In the genomic region with DNA sequence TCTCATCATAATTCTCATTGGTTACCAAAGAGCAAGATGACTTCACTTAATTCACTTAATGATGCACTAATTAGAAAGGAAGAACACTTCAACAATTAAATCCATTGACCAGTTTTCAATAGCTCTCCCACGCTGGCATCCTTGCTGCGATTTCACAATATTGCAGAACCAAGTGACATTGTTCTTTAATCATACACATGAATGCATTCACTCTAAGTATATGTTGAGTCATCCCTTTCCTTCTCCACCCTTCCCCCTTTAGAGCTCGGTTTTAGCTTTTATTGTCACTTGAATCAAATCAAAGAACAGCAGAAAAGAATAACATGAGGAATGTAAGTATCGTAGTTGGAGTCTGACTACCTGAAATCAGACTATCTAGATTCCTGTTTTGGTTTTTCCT, we compare ENCODE assay signal across 16 cellular contexts.
DNase-seq lines count a peak whose midpoint lies in the region; ATAC-seq and TF ChIP-seq lines count a peak whose summit lies in the region.
"Had no signal": no experiment of that assay in that cellular context is flagged by ENCODE, and none has a peak within 500 bp of the region (broad histone marks: within the 10 kb centered on the region; RNA-seq: fewer than 3 reads in every experiment).

No MANE protein-coding gene starts in this region.

- H3K4ac ChIP-seq in IMR-90 (ENCODE audit: low read depth, low read length): no peak overlapping the region

- H3K36me3 ChIP-seq in IMR-90 (ENCODE audit: control insufficient read depth, insufficient read depth, low read length) (no peaks in the 10 kb centered on the region), MM.1S (replicated peaks; ENCODE audit: insufficient read depth, low read length) (no peaks in the 10 kb centered on the region)
- H3K36me3 ChIP-seq: adrenal gland had no signal

- dilution Hi-C loops in IMR-90 (cut with HindIII; ENCODE audit: low sequenced_read_pairs, unreplicated experiment): no loop called here

- H4K8ac ChIP-seq in IMR-90 (ENCODE audit: low read depth in 2 of 2, low read length in 2 of 2): no peak overlapping the region

- H3K79me1 ChIP-seq in IMR-90 (ENCODE audit: low read depth in 1 of 2, low read length in 2 of 2): no peaks in the 10 kb centered on the region

- ATAC-seq in IMR-90 (ENCODE audit: low read depth) (no peak), GM21723 (IDR thresholded peaks at IDR 0.05; ENCODE audit: unreplicated experiment) (no peak), GM21367 (IDR thresholded peaks at IDR 0.05; ENCODE audit: unreplicated experiment) (no peak)
- ATAC-seq: K562 had no signal

- H3K27me3 ChIP-seq in IMR-90 (ENCODE audit: control insufficient read depth, insufficient read depth, low read length): no peaks in the 10 kb centered on the region
- no peaks in the 10 kb centered on the region for H3K27me3 ChIP-seq in MM.1S (replicated peaks; ENCODE audit: insufficient read depth, low read length)
- H3K27me3 ChIP-seq: adrenal gland had no signal

- no peaks in the 10 kb centered on the region for H3F3A ChIP-seq in MM.1S (ENCODE audit: insufficient read depth, low read length)

- H3K4me2 ChIP-seq in IMR-90 (ENCODE audit: low read depth, low read length) (no peak overlapping the region), MM.1S (ENCODE audit: low read depth, low read length) (no peak overlapping the region)

- no peaks in the 10 kb centered on the region for H3K9me2 ChIP-seq in MM.1S (replicated peaks; ENCODE audit: insufficient read depth, low read length)

- TF ChIP-seq CTCF in IMR-90 (conservative IDR thresholded peaks at IDR 0.05; ENCODE audit: low read depth, low read length) (no peak), MM.1S (IDR thresholded peaks at IDR 0.05; ENCODE audit: low read length) (no peak)

- H3K9me3 ChIP-seq in IMR-90 (ENCODE audit: control insufficient read depth, insufficient read depth, low read length) (no peaks in the 10 kb centered on the region), MM.1S (replicated peaks; ENCODE audit: insufficient read depth, low read length) (no peaks in the 10 kb centered on the region; the same call in 1 of the 2 replicates)
- H3K9me3 ChIP-seq: adrenal gland had no signal

- H3K23ac ChIP-seq in IMR-90 (ENCODE audit: low read depth, low read length): no peak overlapping the region

- H3K79me2 ChIP-seq in MM.1S (ENCODE audit: low read length): no peaks in the 10 kb centered on the region

- no peak for TF ChIP-seq POLR2A in IMR-90 (IDR thresholded peaks at IDR 0.05; ENCODE audit: low read depth, low read length)

- BruUV-seq in IMR-90 (replicated peaks; lab: Mats Ljungman, UMichigan): no TSS peak

- H4K20me1 ChIP-seq in IMR-90 (ENCODE audit: insufficient read depth, low read length) (no peaks in the 10 kb centered on the region), MM.1S (ENCODE audit: insufficient read depth, low read length) (no peaks in the 10 kb centered on the region)

- no peak overlapping the region for H3K14ac ChIP-seq in IMR-90 (replicated peaks; ENCODE audit: low read depth, low read length)

- H2BK15ac ChIP-seq in IMR-90 (ENCODE audit: low read depth, low read length): no peak overlapping the region

- in situ Hi-C loops in Caki2 (cut with HindIII; ENCODE audit: low pct_unique_long_range_greater_than_20kb, low sequenced_read_pairs): no loop called here
- in situ Hi-C loops in IMR-90 (cut with MboI; ENCODE audit: low sequenced_read_pairs): no loop called here
- in situ Hi-C loops in SK-MEL-5 (cut with HindIII; ENCODE audit: low pct_unique_long_range_greater_than_20kb, low sequenced_read_pairs): no loop called here

- DNase-seq in Caki2 (ENCODE audit: low read depth) (peak; percentile 65), IMR-90 (no peak), SK-MEL-5 (ENCODE audit: low read depth, low spot score) (peak; percentile 62), kidney glomerular epithelial cell (lab: John Stamatoyannopoulos, UW) (peak; percentile 20), MM.1S (no peak)
- DNase-seq in stimulated activated CD4-positive, alpha-beta T cell treated with anti-CD3 and anti-CD28 coated beads, Interleukin-4, amount 100 ng/mL, for 24 hours: no peak
- DNase-seq: activated CD8-positive, alpha-beta memory T cell treated with anti-CD3 and anti-CD28 coated beads, Interleukin-2, amount 50 U/mL, for 4 hours; adrenal gland; CD4-positive, CD25-positive, alpha-beta regulatory T cell; naive B cell; NCI-H510A treated with DMSO at 0.1 percent for 48 hours; SHP77 had no signal

- no peak overlapping the region for H3K18ac ChIP-seq in IMR-90 (ENCODE audit: low read depth, low read length)

- H4K91ac ChIP-seq in IMR-90 (ENCODE audit: insufficient read depth, low read depth, low read length): no peak overlapping the region

- intact Hi-C loops in IMR-90 (cut with micrococcal nuclease): no loop called here

- 80% methylated on average over 2 of the region's 4 CpGs; no CpG with 5 or more reads in 1 of the 2 experiments for WGBS in IMR-90 (ENCODE audit: extremely low coverage in 2 of 2, insufficient read length in 1 of 2), 2 experiments

- H2AFZ ChIP-seq in IMR-90 (replicated peaks; ENCODE audit: low read length, poor library complexity) (no peak overlapping the region), MM.1S (ENCODE audit: low read length) (no peak overlapping the region)

- no peak overlapping the region for H2BK20ac ChIP-seq in IMR-90 (ENCODE audit: low read depth, low read length)

- no peak overlapping the region for H3K27ac ChIP-seq in IMR-90 (ENCODE audit: insufficient read depth, low read length)
- no peak overlapping the region for H3K27ac ChIP-seq in MM.1S (ENCODE audit: low read length)
- H3K27ac ChIP-seq: adrenal gland, VCaP had no signal

- no peak overlapping the region for H3K4me3 ChIP-seq in IMR-90 (ENCODE audit: insufficient read depth, low read depth, low read length)
- H3K4me3 ChIP-seq in MM.1S (ENCODE audit: low read length): no peak overlapping the region
- H3K4me3 ChIP-seq: adrenal gland, K562 had no signal

- POLR2A ChIA-PET in IMR-90 (lab: Charles Lee; ENCODE audit: unreplicated experiment): no interaction called here

- H3K9ac ChIP-seq in IMR-90 (ENCODE audit: low read depth, low read length) (no peak overlapping the region), MM.1S (ENCODE audit: low read length) (no peak overlapping the region)

- CTCF ChIA-PET in IMR-90 (lab: Yijun Ruan, JAX): no interaction called here

- H3K56ac ChIP-seq in IMR-90 (ENCODE audit: extremely low read depth, insufficient read depth, low read length): no peak overlapping the region

- no peak overlapping the region for H4K5ac ChIP-seq in IMR-90 (ENCODE audit: low read depth, low read length)

- no peaks in the 10 kb centered on the region for H3K4me1 ChIP-seq in IMR-90 (ENCODE audit: control insufficient read depth, insufficient read depth, low read length)
- H3K4me1 ChIP-seq in MM.1S (ENCODE audit: low read length): no peaks in the 10 kb centered on the region
- H3K4me1 ChIP-seq: adrenal gland had no signal

- no peak overlapping the region for H2AK5ac ChIP-seq in IMR-90 (ENCODE audit: low read depth, low read length)

- H2AK9ac ChIP-seq in IMR-90 (replicated peaks; ENCODE audit: low read depth, low read length, poor library complexity): no peak overlapping the region

- H3K9me1 ChIP-seq in IMR-90 (ENCODE audit: insufficient read depth, low read length): no peaks in the 10 kb centered on the region

- no peak overlapping the region for H2BK5ac ChIP-seq in IMR-90 (ENCODE audit: low read depth, low read length, poor library complexity, severe bottlenecking)

- TF ChIP-seq RAD21 in IMR-90 (IDR thresholded peaks at IDR 0.05; ENCODE audit: low read length): no peak

- H2BK120ac ChIP-seq in IMR-90 (ENCODE audit: low read depth, low read length): no peak overlapping the region

TF ChIP-seq in IMR-90, 13 proteins besides CTCF, POLR2A, EP300 and RAD21:
- TF ChIP-seq SMC3 (IDR thresholded peaks at IDR 0.05; ENCODE audit: low read depth, low read length): no peak
- 0 out of 2 replicates have a peak, but pooled peaks have one; percentile 33 for TF ChIP-seq CEBPB (IDR thresholded peaks at IDR 0.05; ENCODE audit: low read depth, low read length)
- TF ChIP-seq, protein P1, sequence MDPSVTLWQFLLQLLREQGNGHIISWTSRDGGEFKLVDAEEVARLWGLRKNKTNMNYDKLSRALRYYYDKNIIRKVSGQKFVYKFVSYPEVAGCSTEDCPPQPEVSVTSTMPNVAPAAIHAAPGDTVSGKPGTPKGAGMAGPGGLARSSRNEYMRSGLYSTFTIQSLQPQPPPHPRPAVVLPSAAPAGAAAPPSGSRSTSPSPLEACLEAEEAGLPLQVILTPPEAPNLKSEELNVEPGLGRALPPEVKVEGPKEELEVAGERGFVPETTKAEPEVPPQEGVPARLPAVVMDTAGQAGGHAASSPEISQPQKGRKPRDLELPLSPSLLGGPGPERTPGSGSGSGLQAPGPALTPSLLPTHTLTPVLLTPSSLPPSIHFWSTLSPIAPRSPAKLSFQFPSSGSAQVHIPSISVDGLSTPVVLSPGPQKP (IDR thresholded peaks at IDR 0.05; ENCODE audit: borderline replicate concordance, low read depth, low read length): no peak
- no peak for TF ChIP-seq BHLHE40 (IDR thresholded peaks at IDR 0.05; ENCODE audit: low read depth, low read length)
- no peak for TF ChIP-seq RCOR1 (IDR thresholded peaks at IDR 0.05; ENCODE audit: insufficient replicate concordance, low read length)
- TF ChIP-seq RFX5 (IDR thresholded peaks at IDR 0.05; ENCODE audit: low read depth, low read length): no peak
TF ChIP-seq in IMR-90: peak in this region for 1.

Comparison
In these comparisons a context has a peak if more than half of its experiments do, and no peak if none do; other contexts are left out.
1. DNase-seq: peak in Caki2 (single experiment), SK-MEL-5 (single experiment) and kidney glomerular epithelial cell (single experiment); none in IMR-90 (single experiment), MM.1S (single experiment) and stimulated activated CD4-positive, alpha-beta T cell treated with anti-CD3 and anti-CD28 coated beads, Interleukin-4, amount 100 ng/mL, for 24 hours (single experiment).